In the genomic region with DNA sequence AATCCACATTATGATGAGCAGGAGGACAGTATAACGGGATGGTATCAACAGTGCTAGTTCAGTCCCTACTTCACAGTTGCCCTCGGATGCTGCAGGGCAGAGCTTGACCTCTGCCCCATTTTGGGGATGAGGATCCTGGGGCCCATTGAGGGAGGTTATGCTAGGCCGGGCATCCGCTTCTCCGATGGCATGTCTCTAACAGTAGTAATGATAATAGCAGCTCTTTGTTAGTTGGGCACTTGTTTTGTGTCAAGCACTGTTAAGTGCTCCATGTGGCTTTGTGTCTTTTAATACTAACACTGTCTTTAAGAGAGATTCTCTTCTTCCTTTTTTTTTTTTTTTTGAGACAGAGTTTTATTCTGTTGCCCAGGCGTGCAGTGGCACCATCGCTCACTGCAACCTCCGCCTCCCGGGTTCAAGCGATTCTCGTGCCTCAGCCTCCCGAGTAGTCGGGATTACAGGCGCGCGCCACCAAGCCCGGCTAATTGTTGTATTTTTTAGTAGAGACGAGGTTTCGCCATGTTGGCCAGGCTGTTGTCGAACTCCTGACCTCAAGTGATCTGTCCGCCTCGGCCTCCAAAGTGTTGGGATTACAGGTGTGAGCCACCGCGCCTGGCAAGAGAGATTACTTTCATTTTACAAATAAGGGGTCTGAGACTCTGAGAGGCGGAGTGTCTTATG, we compare ENCODE assay signal across 8 cellular contexts. TPM values are rescaled to one million over a fixed set of nuclear protein-coding genes. Genes with fewer than 3 reads are reported as not detected.
A peak's percentile ranks its signal among the peaks of the same experiment; 100 is the strongest.
DNase-seq lines count a peak whose midpoint lies in the region; ATAC-seq, FAIRE-seq and TF ChIP-seq lines count a peak whose summit lies in the region.

No MANE protein-coding gene starts in this region.

- peak overlapping the region; percentile 81 for H4K5ac ChIP-seq in H1 (ENCODE audit: insufficient read length, low read depth, low read length)

- in situ Hi-C loops in GM13977 (cut with MboI; ENCODE audit: low pct_unique_long_range_greater_than_20kb, low sequenced_read_pairs, unreplicated experiment) = no loop called here

- TF ChIP-seq RAD21 in H1 (IDR thresholded peaks at IDR 0.05 in 1 of 2, conservative IDR thresholded peaks at IDR 0.05 in 1 of 2; ENCODE audit: low read depth in 2 of 2, low read length in 2 of 2) = no peak

- no peak overlapping the region for H2BK20ac ChIP-seq in H1 (ENCODE audit: low read length)

- no peak for FAIRE-seq in H1 (lab: Jason Lieb, UNC)

- peak overlapping the region; percentile 97 for H3K18ac ChIP-seq in H1 (ENCODE audit: extremely low read depth, low read length)

- H2BK5ac ChIP-seq in H1 (ENCODE audit: low read depth, low read length) = 0 out of 2 replicates have a peak overlapping the region, but pooled peaks have one; percentile 91

- H3K79me2 ChIP-seq in OCI-LY3 (ENCODE audit: low read length) = peaks cover 60% of the 10 kb centered on the region
- peaks cover 46 to 55% of the 10 kb centered on the region in 2 experiments for H3K79me2 ChIP-seq in H1 (ENCODE audit: control insufficient read depth in 1 of 2, insufficient read depth in 2 of 2, low read length in 2 of 2)
- peaks cover 59% of the 10 kb centered on the region for H3K79me2 ChIP-seq in neural progenitor cell (ENCODE audit: low read depth)

- H3K4me3 ChIP-seq in Caco-2 (ENCODE audit: low read depth, low read length) (peak overlapping the region; percentile 65), OCI-LY3 (ENCODE audit: low read length) (peak overlapping the region; percentile 87), H1 (ENCODE audit: extremely low read depth in 1 of 4, insufficient read depth in 2 of 4, low read depth in 3 of 4, low read length in 4 of 4) (peak overlapping the region; percentile 75 to 96 (median 85); a peak in 7 of 8 replicates), neural progenitor cell (peak overlapping the region; percentile 68)

- peaks cover 48% of the 10 kb centered on the region for H4K20me1 ChIP-seq in OCI-LY3 (ENCODE audit: insufficient read depth, low read length)
- peaks cover 15 to 26% of the 10 kb centered on the region in 2 experiments for H4K20me1 ChIP-seq in H1 (replicated peaks in 1 of 2; ENCODE audit: control insufficient read depth in 1 of 2, insufficient read depth in 2 of 2, low read length in 2 of 2)
- peaks cover 57% of the 10 kb centered on the region for H4K20me1 ChIP-seq in neural progenitor cell (ENCODE audit: low read depth)

- no peak for TF ChIP-seq EP300 in H1 (IDR thresholded peaks at IDR 0.05; ENCODE audit: borderline replicate concordance in 1 of 2, low read depth in 2 of 2, low read length in 2 of 2)

- H2BK120ac ChIP-seq in H1 (replicated peaks; ENCODE audit: low read depth, low read length) = no peak overlapping the region

- H3K79me1 ChIP-seq in H1 (ENCODE audit: low read depth, low read length) = peaks cover 12% of the 10 kb centered on the region

- H3K36me3 Mint-ChIP-seq in Caco-2 (ENCODE audit: insufficient read depth, unreplicated experiment) (peaks cover 39% of the 10 kb centered on the region), neural progenitor cell (no peaks in the 10 kb centered on the region)

- no peak overlapping the region for H4K8ac ChIP-seq in H1 (ENCODE audit: extremely low read depth, insufficient read depth, low read length)

- DNase-seq in Caco-2 = no peak
- no peak for DNase-seq in H1 (ENCODE audit: low read depth in 1 of 2, low spot score in 2 of 2)
- peak; percentile 34 for DNase-seq in neural progenitor cell (ENCODE audit: low spot score)
- no peak for DNase-seq in left lobe of liver (ENCODE audit: low spot score)
- DNase-seq in GM13977 (ENCODE audit: low spot score) = no peak

- H3K9me3 Mint-ChIP-seq in Caco-2 (ENCODE audit: unreplicated experiment) (no peaks in the 10 kb centered on the region), neural progenitor cell (no peaks in the 10 kb centered on the region)

- TF ChIP-seq POLR2A in H1 (IDR thresholded peaks at IDR 0.05; ENCODE audit: control extremely low read depth in 1 of 2, low read depth in 2 of 2, low read length in 2 of 2) = no peak; a peak in 2 of 3 replicates

- peak overlapping the region; percentile 95 for H3K56ac ChIP-seq in H1 (replicated peaks; ENCODE audit: insufficient read length, low read depth, low read length)

- H3K27me3 ChIP-seq in Caco-2 (replicated peaks; ENCODE audit: control insufficient read depth, insufficient read depth, low read length) (no peaks in the 10 kb centered on the region), OCI-LY3 (ENCODE audit: low read depth, low read length) (no peaks in the 10 kb centered on the region), H1 (replicated peaks in 1 of 4; ENCODE audit: control insufficient read depth in 3 of 4, extremely low read depth in 1 of 4, insufficient read depth in 3 of 4, low read length in 3 of 4) (peaks cover 0 to 2% (median 0%) of the 10 kb centered on the region in 4 experiments; a peak in 1 of 7 replicates), neural progenitor cell (no peaks in the 10 kb centered on the region)

- intact Hi-C loops in Caco-2 (cut with micrococcal nuclease; ENCODE audit: unreplicated experiment) = no loop called here

- 0 out of 2 replicates have a peak, but pooled peaks cover under 1% of the 10 kb centered on the region for H3K36me3 ChIP-seq in Caco-2 (ENCODE audit: control insufficient read depth, insufficient read depth, low read length)
- peaks cover 11% of the 10 kb centered on the region for H3K36me3 ChIP-seq in OCI-LY3 (replicated peaks; ENCODE audit: low read depth, low read length)
- peaks cover 0 to 3% (median 0%) of the 10 kb centered on the region in 4 experiments; a peak in 3 of 8 replicates for H3K36me3 ChIP-seq in H1 (ENCODE audit: control insufficient read depth in 2 of 4, insufficient read depth in 4 of 4, low read length in 3 of 4)
- H3K36me3 ChIP-seq in neural progenitor cell = no peaks in the 10 kb centered on the region

- H3K9me3 ChIP-seq in Caco-2 (no peaks in the 10 kb centered on the region), OCI-LY3 (ENCODE audit: insufficient read depth, low read length) (no peaks in the 10 kb centered on the region), H1 (ENCODE audit: insufficient read depth in 2 of 2, low read depth in 1 of 2, low read length in 1 of 2) (no peaks in the 10 kb centered on the region), neural progenitor cell (ENCODE audit: low read depth) (no peaks in the 10 kb centered on the region)

- POLR2A ChIA-PET in Caco-2 (lab: Charles Lee) = interaction anchor here (0.6 kb wide), 1 partner anchor 9 kb away, joined by 3 read pairs; no protein-coding TSS in a partner anchor
- POLR2A ChIA-PET in H1 (lab: Charles Lee; ENCODE audit: partially characterized antibody) = interaction anchor here (0.7 to 5.4 kb wide), 15 partner anchors 9 to 74 kb away, joined by 3 to 51 read pairs (median 5); partner anchors contain the start of gene EFCAB8

- H2AFZ ChIP-seq in OCI-LY3 (ENCODE audit: low read depth, low read length) (no peak overlapping the region), H1 (ENCODE audit: low read length) (no peak overlapping the region), neural progenitor cell (replicated peaks) (no peak overlapping the region)

- TF ChIP-seq CTCF in Caco-2 (IDR thresholded peaks at IDR 0.05; ENCODE audit: insufficient read depth in 1 of 2, low read depth in 1 of 2, low read length in 1 of 2, severe bottlenecking in 1 of 2, unreplicated experiment in 1 of 2) (peak in 1 of 2 experiments; percentile 7), OCI-LY3 (IDR thresholded peaks at IDR 0.05; ENCODE audit: low read depth, low read length) (no peak), H1 (IDR thresholded peaks at IDR 0.05; ENCODE audit: control extremely low read depth in 1 of 3, insufficient read depth in 1 of 3, low read depth in 1 of 3, low read length in 3 of 3) (no peak), neural progenitor cell (IDR thresholded peaks at IDR 0.05) (no peak), GM13977 (IDR thresholded peaks at IDR 0.05; ENCODE audit: extremely low read depth, insufficient read depth, missing control alignments) (no peak)

- WGBS in H1 (ENCODE audit: extremely low coverage in 1 of 2, insufficient coverage in 1 of 2, insufficient read length in 1 of 2, insufficient replicate concordance in 2 of 2, low coverage in 1 of 2, low lambda C conversion rate in 2 of 2, missing lambda C conversion rate in 1 of 2), 2 experiments = 83% methylated on average over 23 of the region's 25 CpGs; no CpG with 5 or more reads in 1 of the 2 experiments

- H3K23ac ChIP-seq in H1 (ENCODE audit: insufficient read length) = no peak overlapping the region

- ATAC-seq in GM21576 (IDR thresholded peaks at IDR 0.05; ENCODE audit: unreplicated experiment) = no peak
- no peak for ATAC-seq in left lobe of liver
- ATAC-seq in HG03095 (IDR thresholded peaks at IDR 0.05; ENCODE audit: unreplicated experiment) = no peak

- H3F3A ChIP-seq in neural progenitor cell (ENCODE audit: low read depth) = peaks cover 30% of the 10 kb centered on the region

- H3K4me3 Mint-ChIP-seq in Caco-2 (ENCODE audit: unreplicated experiment) (peak overlapping the region; percentile 92), neural progenitor cell (peak overlapping the region; percentile 94)

- H3K27me3 Mint-ChIP-seq in Caco-2 (ENCODE audit: insufficient read depth, unreplicated experiment) (no peaks in the 10 kb centered on the region), neural progenitor cell (ENCODE audit: insufficient read depth, low read depth) (peaks cover 4% of the 10 kb centered on the region)

- H3K23me2 ChIP-seq in H1 (ENCODE audit: low read depth, low read length) = peaks cover 5% of the 10 kb centered on the region; the same call in 1 of the 2 replicates

- peaks cover 33% of the 10 kb centered on the region for H3K4me1 ChIP-seq in Caco-2
- H3K4me1 ChIP-seq in OCI-LY3 (ENCODE audit: low read length) = peaks cover 23% of the 10 kb centered on the region
- H3K4me1 ChIP-seq in H1 (replicated peaks in 1 of 4; ENCODE audit: control insufficient read depth in 3 of 4, insufficient read depth in 4 of 4, low read length in 3 of 4) = peaks cover 0 to 12% (median 4%) of the 10 kb centered on the region in 4 experiments
- peaks cover 10% of the 10 kb centered on the region for H3K4me1 ChIP-seq in neural progenitor cell

- H3K4ac ChIP-seq in H1 (replicated peaks; ENCODE audit: insufficient read length, low read depth, low read length) = peak overlapping the region; percentile 27

- peak overlapping the region; percentile 94 for H4K91ac ChIP-seq in H1 (replicated peaks; ENCODE audit: insufficient read length, low read length)

- H3K4me1 Mint-ChIP-seq in Caco-2 (ENCODE audit: low read depth, unreplicated experiment) (peaks cover 34% of the 10 kb centered on the region), neural progenitor cell (peaks cover 31% of the 10 kb centered on the region)

- CTCF ChIA-PET in Caco-2 (lab: Charles Lee) = interaction anchor here (1.3 to 1.6 kb wide), 2 partner anchors 31 to 42 kb away, joined by 4 read pairs; no protein-coding TSS in a partner anchor
- CTCF ChIA-PET in H1 (lab: Charles Lee; ENCODE audit: partially characterized antibody) = interaction anchor here (0.8 to 2.0 kb wide), 6 partner anchors 17 to 149 kb away, joined by 3 to 5 read pairs (median 3); partner anchors contain the start of gene EFCAB8

- BruUV-seq in Caco-2 (replicated peaks; lab: Mats Ljungman, UMichigan) = no TSS peak

- peak overlapping the region; percentile 95 for H3K4me2 ChIP-seq in OCI-LY3 (ENCODE audit: low read length)
- H3K4me2 ChIP-seq in H1 (ENCODE audit: insufficient read depth in 1 of 2, low read depth in 2 of 2, low read length in 2 of 2) = peak overlapping the region; percentile 78 to 88
- peak overlapping the region; percentile 86 for H3K4me2 ChIP-seq in neural progenitor cell

- H2BK15ac ChIP-seq in H1 (ENCODE audit: low read length) = no peak overlapping the region

- H3K27ac ChIP-seq in OCI-LY3 (ENCODE audit: low read length) = peak overlapping the region; percentile 47
- H3K27ac ChIP-seq in H1 (ENCODE audit: low read depth, low read length) = 0 out of 2 replicates have a peak overlapping the region, but pooled peaks have one; percentile 96
- H3K27ac ChIP-seq in neural progenitor cell = no peak overlapping the region

- no peak overlapping the region for H3K14ac ChIP-seq in H1 (ENCODE audit: insufficient read length)

- no peak overlapping the region; the same call in 1 of the 2 replicates for H2BK12ac ChIP-seq in H1 (ENCODE audit: low read depth, low read length)

- H3K27ac Mint-ChIP-seq in Caco-2 (ENCODE audit: unreplicated experiment) (peak overlapping the region; percentile 93), neural progenitor cell (peak overlapping the region; percentile 69)

- H2AK5ac ChIP-seq in H1 (ENCODE audit: low read depth, low read length) = no peak overlapping the region; the same call in 1 of the 2 replicates

- H3K9ac ChIP-seq in OCI-LY3 (ENCODE audit: low read length) = peak overlapping the region; percentile 84
- H3K9ac ChIP-seq in H1 (replicated peaks in 1 of 4; ENCODE audit: extremely low read depth in 1 of 4, low read depth in 3 of 4, low read length in 3 of 4) = peak overlapping the region in 3 of 4 experiments; percentile 82 to 92 (median 83); a peak in 6 of 7 replicates
- H3K9ac ChIP-seq in neural progenitor cell = peak overlapping the region; percentile 72

RNA-seq across cellular contexts. Expression of gene MAPRE1, which starts 1.1 kb away (rescaled TPM):
- 321 and 336 TPM in 2 replicates for total RNA-seq in Caco-2 (2022)
- 170 and 173 TPM in 2 replicates for total RNA-seq in H1 (2021; fragmentation: NEBNext Ultra II Directional; extraction: Animal tissue kit (Norgen Biotek cat#: 25700))
- 51.9 and 74.5 TPM in 2 replicates for polyA plus RNA-seq in H1 (2011; rRNA removed)
- 98.6 TPM for polyA plus RNA-seq in H1 (2011; cell fraction: cytosol; rRNA removed)
- 20.6 TPM for polyA plus RNA-seq in H1 (2011; cell fraction: nucleus; rRNA removed)
- polyA plus RNA-seq in H1 (2012, experiment 1 of 2) = 98.2 to 158 TPM (median 111 TPM) in 4 replicates
- 22.4 TPM for polyA plus RNA-seq in H1 (2012, experiment 2 of 2)
- polyA plus RNA-seq in H1 (2013, experiment 1 of 2) = 83.8 TPM
- polyA plus RNA-seq in H1 (2013, experiment 2 of 2) = 85.3 TPM
- polyA minus RNA-seq in H1 (2011; rRNA and poly(A)+ RNA removed) = 78.7 and 87.3 TPM in 2 replicates
- polyA minus RNA-seq in H1 (2011; cell fraction: cytosol; rRNA and poly(A)+ RNA removed) = 59.3 TPM
- polyA minus RNA-seq in H1 (2011; cell fraction: nucleus; rRNA and poly(A)+ RNA removed) = 32.8 TPM
- total RNA-seq in neural progenitor cell (ENCODE audit: low replicate concordance) = 210 and 263 TPM in 2 replicates
- 9.6 TPM for total RNA-seq in left lobe of liver

RNA-seq across cellular contexts. Expression of gene EFCAB8, which starts 37.9 kb away (rescaled TPM):
- total RNA-seq in Caco-2 (2022) (1.8 and 2.0 TPM in 2 replicates), neural progenitor cell (ENCODE audit: low replicate concordance) (not detected in 2 replicates), left lobe of liver (0.15 TPM)
- 0.20 TPM in 1 of 2 replicates, not detected in the other for total RNA-seq in H1 (2021; fragmentation: NEBNext Ultra II Directional; extraction: Animal tissue kit (Norgen Biotek cat#: 25700))
- polyA plus RNA-seq in H1 (2011; rRNA removed) = 0.02 and 0.06 TPM in 2 replicates
- polyA plus RNA-seq in H1 (2011; cell fraction: cytosol; rRNA removed) = 0.10 TPM
- 0.30 TPM for polyA plus RNA-seq in H1 (2011; cell fraction: nucleus; rRNA removed)
- polyA plus RNA-seq in H1 (2012, experiment 1 of 2) = 0.04 to 0.05 TPM in 2 of 4 replicates, not detected in the others
- not detected for polyA plus RNA-seq in H1 (2012, experiment 2 of 2)
- 0.12 TPM for polyA plus RNA-seq in H1 (2013, experiment 1 of 2)
- polyA plus RNA-seq in H1 (2013, experiment 2 of 2) = 0.13 TPM
- 0.24 and 0.79 TPM in 2 replicates for polyA minus RNA-seq in H1 (2011; rRNA and poly(A)+ RNA removed)
- not detected for polyA minus RNA-seq in H1 (2011; cell fraction: cytosol; rRNA and poly(A)+ RNA removed)
- polyA minus RNA-seq in H1 (2011; cell fraction: nucleus; rRNA and poly(A)+ RNA removed) = 0.90 TPM

RNA-seq across cellular contexts. Expression of gene DNMT3B, which starts 58.7 kb away (rescaled TPM):
- total RNA-seq in Caco-2 (2022) = 95.5 and 105 TPM in 2 replicates
- 1,016 and 1,038 TPM in 2 replicates for total RNA-seq in H1 (2021; fragmentation: NEBNext Ultra II Directional; extraction: Animal tissue kit (Norgen Biotek cat#: 25700))
- polyA plus RNA-seq in H1 (2011; rRNA removed) = 433 and 469 TPM in 2 replicates
- polyA plus RNA-seq in H1 (2011; cell fraction: cytosol; rRNA removed) = 457 TPM
- polyA plus RNA-seq in H1 (2011; cell fraction: nucleus; rRNA removed) = 676 TPM
- polyA plus RNA-seq in H1 (2012, experiment 1 of 2) = 568 to 702 TPM (median 611 TPM) in 4 replicates
- polyA plus RNA-seq in H1 (2012, experiment 2 of 2) = 410 TPM
- 587 TPM for polyA plus RNA-seq in H1 (2013, experiment 1 of 2)
- 555 TPM for polyA plus RNA-seq in H1 (2013, experiment 2 of 2)
- polyA minus RNA-seq in H1 (2011; rRNA and poly(A)+ RNA removed) = 327 and 359 TPM in 2 replicates
- polyA minus RNA-seq in H1 (2011; cell fraction: cytosol; rRNA and poly(A)+ RNA removed) = 389 TPM
- polyA minus RNA-seq in H1 (2011; cell fraction: nucleus; rRNA and poly(A)+ RNA removed) = 257 TPM
- 114 and 148 TPM in 2 replicates for total RNA-seq in neural progenitor cell (ENCODE audit: low replicate concordance)
- 1.6 TPM for total RNA-seq in left lobe of liver

Comparison
In these comparisons a context has a peak if more than half of its experiments do, and no peak if none do; other contexts are left out.
1. RNA of gene MAPRE1, which starts 1.1 kb away (total RNA-seq): 321 to 336 TPM in Caco-2, 210 to 263 TPM in neural progenitor cell and 170 to 173 TPM in H1; 9.6 TPM in left lobe of liver (single experiment); every median in the first group is over 10 times any median in the second.
2. RNA of gene DNMT3B, which starts 58.7 kb away (total RNA-seq): 1,016 to 1,038 TPM in H1, 114 to 148 TPM in neural progenitor cell and 95.5 to 105 TPM in Caco-2; 1.6 TPM in left lobe of liver (single experiment); every median in the first group is over 10 times any median in the second.
3. Peak in every context shown above with its lines, with median percentiles within 50 percentile points of each other: H3K4me3 ChIP-seq, H3K4me2 ChIP-seq and H3K9ac ChIP-seq.